Comparison of ENCODE assay signal across 11 cellular contexts in the genomic region with DNA sequence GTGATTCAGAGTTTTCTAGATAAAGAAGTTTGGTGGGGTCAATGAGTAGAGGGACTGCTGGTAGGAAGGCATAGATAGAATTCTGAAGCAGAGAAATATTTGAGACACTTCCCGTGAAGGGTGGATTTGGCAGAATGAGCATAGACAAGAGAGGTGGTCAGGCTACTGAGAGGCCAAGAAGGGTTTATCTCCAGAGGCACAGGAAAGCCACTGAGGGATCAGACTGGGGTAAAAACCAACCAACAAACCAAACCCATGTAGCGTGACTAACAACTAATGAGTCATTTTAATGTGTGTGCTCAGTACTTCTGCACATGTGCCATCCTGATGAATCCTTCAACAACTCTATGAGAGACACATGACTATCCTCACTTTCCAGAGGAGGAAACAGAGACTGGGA. TPM values are rescaled to one million over a fixed set of nuclear protein-coding genes. Genes with fewer than 3 reads are reported as not detected.
DNase-seq lines count a peak whose midpoint lies in the region; ATAC-seq and TF ChIP-seq lines count a peak whose summit lies in the region.
"Had no signal": no experiment of that assay in that cellular context is flagged by ENCODE, and none has a peak within 500 bp of the region (broad histone marks: within the 10 kb centered on the region; RNA-seq: fewer than 3 reads in every experiment).

No MANE protein-coding gene starts in this region.

- no peaks in the 10 kb centered on the region for H3K27me3 ChIP-seq in MG63
- H3K27me3 ChIP-seq in esophagus muscularis mucosa, result no peaks in the 10 kb centered on the region
- H3K27me3 ChIP-seq: thyroid gland had no signal

- no peaks in the 10 kb centered on the region for H3K9me3 Mint-ChIP-seq in Calu3 (ENCODE audit: low read depth, unreplicated experiment)

- peaks cover 26 to 66% (median 54%) of the 10 kb centered on the region in 4 donors for H3K4me1 ChIP-seq in esophagus muscularis mucosa
- H3K4me1 ChIP-seq: spleen had no signal

- H3K4me3 ChIP-seq in MG63, result no peak overlapping the region
- H3K4me3 ChIP-seq in cardiac fibroblast (replicated peaks in 1 of 2; ENCODE audit: low read depth in 2 of 2, low read length in 2 of 2), result no peak overlapping the region
- H3K4me3 ChIP-seq in esophagus muscularis mucosa, result no peak overlapping the region
- H3K4me3 ChIP-seq in lower leg skin (ENCODE audit: low read depth, poor library complexity, severe bottlenecking), result no peak overlapping the region
- H3K4me3 ChIP-seq: spleen, thyroid gland had no signal

- 80% methylated on average over 2 of the region's 2 CpGs for WGBS in esophagus muscularis mucosa
- WGBS in lower leg skin, 2 donors, result 61 to 62% methylated on average over 2 of the region's 2 CpGs

- DNase-seq in Calu3, result peak; percentile 6
- DNase-seq in MG63, result peak; percentile 53
- peak; percentile 46 to 90 for DNase-seq in cardiac fibroblast (ENCODE audit: low read depth in 2 of 2)
- peak; percentile 75 for DNase-seq in non-pigmented ciliary epithelial cell (ENCODE audit: low read depth)
- DNase-seq in GM10266 (ENCODE audit: extremely low spot score), result no peak
- DNase-seq in esophagus muscularis mucosa (ENCODE audit: extremely low spot score), result no peak
- no peak for DNase-seq in lower leg skin (ENCODE audit: low spot score in 2 of 2)
- DNase-seq: activated naive CD4-positive, alpha-beta T cell treated with anti-CD3 and anti-CD28 coated beads, Interleukin-2, amount 50 U/mL, for 16 hours; spleen; thyroid gland had no signal

- peaks cover 37% of the 10 kb centered on the region for H3K4me1 Mint-ChIP-seq in Calu3 (ENCODE audit: low read depth, unreplicated experiment)

- no peak for TF ChIP-seq POLR2A in esophagus muscularis mucosa (IDR thresholded peaks at IDR 0.05; ENCODE audit: low read depth)
- TF ChIP-seq POLR2A in lower leg skin (IDR thresholded peaks at IDR 0.05), result no peak

- no peak for TF ChIP-seq CTCF in Calu3 (IDR thresholded peaks at IDR 0.05; ENCODE audit: unreplicated experiment)
- TF ChIP-seq CTCF in cardiac fibroblast (IDR thresholded peaks at IDR 0.05; ENCODE audit: low read depth, low read length), result no peak
- no peak for TF ChIP-seq CTCF in GM10266 (IDR thresholded peaks at IDR 0.05; ENCODE audit: control insufficient read depth, insufficient read depth, low read depth, missing control alignments)
- TF ChIP-seq CTCF in esophagus muscularis mucosa (IDR thresholded peaks at IDR 0.05), result no peak
- no peak for TF ChIP-seq CTCF in lower leg skin (IDR thresholded peaks at IDR 0.05)

- peak overlapping the region; percentile 23 for H3K4me3 Mint-ChIP-seq in Calu3 (ENCODE audit: low read depth, unreplicated experiment)

- ATAC-seq in HG03175 (IDR thresholded peaks at IDR 0.05; ENCODE audit: unreplicated experiment), result no peak

- no TSS peak for BruUV-seq in Calu3 (replicated peaks; lab: Mats Ljungman, UMichigan)

- no peaks in the 10 kb centered on the region for H3K36me3 Mint-ChIP-seq in Calu3 (ENCODE audit: insufficient read depth, unreplicated experiment)

- intact Hi-C loops in Calu3 (cut with micrococcal nuclease; ENCODE audit: unreplicated experiment) (loop anchor here (5.0 to 10.0 kb wide), 4 partner anchors 49 to 169 kb away; no protein-coding TSS in a partner anchor), esophagus muscularis mucosa (cut with DNase I) (loop anchor here (10.0 kb wide), 1 partner anchor 259 kb away; no protein-coding TSS in a partner anchor), lower leg skin (cut with DNase I; ENCODE audit: low total_unique reads) (no loop called here)

- TF ChIP-seq EP300 in esophagus muscularis mucosa (IDR thresholded peaks at IDR 0.05), result no peak

- CTCF ChIA-PET in Calu3 (lab: Charles Lee), result no interaction called here

- peak overlapping the region in 1 of 4 donors; percentile 8 for H3K27ac ChIP-seq in esophagus muscularis mucosa (replicated peaks in 1 of 4)
- H3K27ac ChIP-seq: spleen, thyroid gland had no signal

- H3K36me3 ChIP-seq in MG63, result no peaks in the 10 kb centered on the region
- no peaks in the 10 kb centered on the region for H3K36me3 ChIP-seq in esophagus muscularis mucosa
- H3K36me3 ChIP-seq: spleen, thyroid gland had no signal

- peaks cover 22% of the 10 kb centered on the region for H3K9me3 ChIP-seq in MG63
- H3K9me3 ChIP-seq in esophagus muscularis mucosa, result no peaks in the 10 kb centered on the region
- H3K9me3 ChIP-seq: spleen, thyroid gland had no signal

- no peaks in the 10 kb centered on the region for H3K27me3 Mint-ChIP-seq in Calu3 (ENCODE audit: unreplicated experiment)

- H3K27ac Mint-ChIP-seq in Calu3 (ENCODE audit: unreplicated experiment), result peak overlapping the region; percentile 88

RNA-seq across cellular contexts. Expression of gene SERP2, which starts 60.0 kb away (rescaled TPM):
- total RNA-seq in Calu3 (2022), result not detected in 2 replicates
- total RNA-seq in MG63 (2014; rRNA removed; shearing (Covaris generic); ENCODE audit: low replicate concordance), result not detected in 2 replicates
- total RNA-seq in esophagus muscularis mucosa, result 1 to 10 TPM; 5.8 to 9.5 (median 7.4) TPM
- total RNA-seq in lower leg skin, result 1 to 10 TPM in 1 of 4 donors, under 1 TPM in 1, not detected in 2; 0.27 to 1.8 TPM

Comparison
In these comparisons a context has a peak if more than half of its experiments do, and no peak if none do; other contexts are left out.
1. DNase-seq: peak in Calu3 (single experiment), MG63 (single experiment), cardiac fibroblast (2 of 2) and non-pigmented ciliary epithelial cell (single experiment); none in GM10266 (single experiment), esophagus muscularis mucosa (single experiment) and lower leg skin (0 of 2).